Comparison of ENCODE assay signal across 8 cellular contexts in the genomic region with DNA sequence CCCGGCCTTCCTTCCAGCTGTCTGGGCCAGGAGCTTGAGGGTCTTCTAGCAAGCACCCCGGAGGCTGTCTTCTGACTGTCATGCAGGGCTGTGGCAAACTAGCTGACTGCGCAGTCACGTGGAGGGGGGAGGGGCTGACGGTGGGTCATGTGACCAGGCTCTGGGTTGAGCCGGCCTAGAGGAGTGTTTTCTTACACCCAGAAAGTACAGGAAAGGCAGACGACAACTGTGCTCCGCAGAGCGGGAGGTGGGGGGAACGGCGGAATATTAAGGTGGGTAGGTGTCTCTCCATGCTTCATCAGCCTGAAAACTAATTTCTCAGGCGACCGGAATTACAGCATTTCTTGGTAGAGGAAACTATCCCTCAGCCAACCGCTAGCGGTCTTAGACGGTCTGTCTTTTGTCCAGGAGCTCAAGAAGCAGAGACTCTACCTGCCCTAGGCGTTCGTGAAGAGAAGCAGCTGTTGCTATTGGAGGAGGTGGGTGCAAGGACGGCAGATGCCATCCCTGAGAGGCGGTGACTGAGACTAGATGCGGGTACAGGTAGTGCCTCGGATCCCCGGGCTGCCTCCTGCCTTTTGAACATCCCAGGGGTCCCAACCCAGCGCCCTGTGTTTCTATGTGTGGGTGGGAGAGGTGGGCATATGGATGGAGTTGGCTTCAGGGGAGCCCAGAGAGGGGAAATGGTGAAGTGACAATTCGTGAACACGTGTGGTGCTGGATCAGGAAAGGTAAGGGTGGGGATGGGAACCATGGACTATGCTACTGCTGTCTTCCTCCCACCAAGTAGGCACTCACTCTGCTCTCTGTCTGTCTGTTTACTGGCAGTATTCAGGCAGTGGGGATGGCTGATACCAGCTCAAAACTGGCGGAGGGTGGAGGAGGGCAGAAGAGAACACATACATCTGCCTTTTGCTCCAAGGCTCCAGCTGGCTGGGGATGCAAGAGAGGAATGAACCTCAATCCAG. TPM values are rescaled to one million over a fixed set of nuclear protein-coding genes. Genes with fewer than 3 reads are reported as not detected.
DNase-seq lines count a peak whose midpoint lies in the region; ATAC-seq, FAIRE-seq and TF ChIP-seq lines count a peak whose summit lies in the region.

No MANE protein-coding gene starts in this region.

- H3K27ac ChIP-seq in AG04450 (ENCODE audit: low read depth, low read length) = peak overlapping the region; percentile 11
- H3K27ac ChIP-seq in foreskin keratinocyte = peak overlapping the region; percentile 36

- H3K27me3 Mint-ChIP-seq in neural crest cell (ENCODE audit: low read depth) = no peaks in the 10 kb centered on the region
- H3K27me3 Mint-ChIP-seq in stimulated activated naive CD8-positive, alpha-beta T cell treated with anti-CD3 and anti-CD28 coated beads, Interleukin-15, Interleukin-2, amounts not matched to agents 100 ng/mL and 50 ng/mL, for 24 hours = no peaks in the 10 kb centered on the region

- DNase-seq in AG04450 (ENCODE audit: low read depth, low spot score) (no peak), GM19239 (ENCODE audit: insufficient read length, low spot score) (peak; percentile 35), NT2/D1 (ENCODE audit: low read depth, low spot score) (peak; percentile 67), foreskin keratinocyte (peak; percentile 17 to 48), neural crest cell (ENCODE audit: low read depth, low spot score) (peak; percentile 60)
- DNase-seq in activated T-helper 9 cell treated with anti-CD3 and anti-CD28 coated beads, Interleukin-2, amount 50 U/mL, for 16 hours (ENCODE audit: low read depth) = peak; percentile 68

- H3K36me3 Mint-ChIP-seq in neural crest cell (ENCODE audit: low read depth) = peaks cover 23% of the 10 kb centered on the region
- peaks cover 11% of the 10 kb centered on the region for H3K36me3 Mint-ChIP-seq in stimulated activated naive CD8-positive, alpha-beta T cell treated with anti-CD3 and anti-CD28 coated beads, Interleukin-15, Interleukin-2, amounts not matched to agents 100 ng/mL and 50 ng/mL, for 24 hours (ENCODE audit: low read depth)

- no peaks in the 10 kb centered on the region for H3K36me3 ChIP-seq in NT2/D1 (ENCODE audit: insufficient read depth, insufficient read length, low read length)

- peak overlapping the region; percentile 89 for H3K4me3 Mint-ChIP-seq in neural crest cell
- H3K4me3 Mint-ChIP-seq in stimulated activated naive CD8-positive, alpha-beta T cell treated with anti-CD3 and anti-CD28 coated beads, Interleukin-15, Interleukin-2, amounts not matched to agents 100 ng/mL and 50 ng/mL, for 24 hours = peak overlapping the region; percentile 85

- peak; percentile 91 for FAIRE-seq in GM19239 (lab: Jason Lieb, UNC)

- ATAC-seq in HG03457 (IDR thresholded peaks at IDR 0.05; ENCODE audit: unreplicated experiment) (peak; percentile 91), foreskin keratinocyte (peak; percentile 97)

- peaks cover 21% of the 10 kb centered on the region for H3K9me3 Mint-ChIP-seq in neural crest cell
- no peaks in the 10 kb centered on the region for H3K9me3 Mint-ChIP-seq in stimulated activated naive CD8-positive, alpha-beta T cell treated with anti-CD3 and anti-CD28 coated beads, Interleukin-15, Interleukin-2, amounts not matched to agents 100 ng/mL and 50 ng/mL, for 24 hours

- peaks cover 10% of the 10 kb centered on the region for H3K4me1 Mint-ChIP-seq in neural crest cell
- H3K4me1 Mint-ChIP-seq in stimulated activated naive CD8-positive, alpha-beta T cell treated with anti-CD3 and anti-CD28 coated beads, Interleukin-15, Interleukin-2, amounts not matched to agents 100 ng/mL and 50 ng/mL, for 24 hours (ENCODE audit: low read depth) = peaks cover 15% of the 10 kb centered on the region

- CTCF ChIA-PET in AG04450 (lab: Charles Lee) = interaction anchor here (0.6 to 0.7 kb wide), 2 partner anchors 23 to 57 kb away, joined by 3 read pairs; no protein-coding TSS in a partner anchor

- H3K9me3 ChIP-seq in AG04450 (ENCODE audit: control insufficient read depth, insufficient read depth, low read length) = no peaks in the 10 kb centered on the region
- no peaks in the 10 kb centered on the region for H3K9me3 ChIP-seq in NT2/D1 (ENCODE audit: insufficient read depth, low read length)

- H3K4me1 ChIP-seq in NT2/D1 (ENCODE audit: insufficient read depth, insufficient read length) = no peaks in the 10 kb centered on the region
- H3K4me1 ChIP-seq in foreskin keratinocyte = no peaks in the 10 kb centered on the region

- peak overlapping the region; percentile 70 for H3K9ac ChIP-seq in NT2/D1 (ENCODE audit: insufficient read length, low read depth)

- peak overlapping the region; percentile 70 for H3K4me3 ChIP-seq in AG04450 (ENCODE audit: low read depth, low read length)
- H3K4me3 ChIP-seq in NT2/D1 (ENCODE audit: insufficient read length, low read depth) = peak overlapping the region; percentile 58

- POLR2A ChIA-PET in AG04450 (lab: Yijun Ruan, JAX) = interaction anchor here (0.6 to 1.0 kb wide), 2 partner anchors 12 to 61 kb away, joined by 3 to 4 read pairs; a partner anchor contains a TSS

- peak overlapping the region; percentile 96 for H3K27ac Mint-ChIP-seq in neural crest cell (ENCODE audit: unreplicated experiment)
- peak overlapping the region; percentile 62 for H3K27ac Mint-ChIP-seq in stimulated activated naive CD8-positive, alpha-beta T cell treated with anti-CD3 and anti-CD28 coated beads, Interleukin-15, Interleukin-2, amounts not matched to agents 100 ng/mL and 50 ng/mL, for 24 hours

- TF ChIP-seq CTCF in AG04450 (IDR thresholded peaks at IDR 0.05; ENCODE audit: low read depth, low read length) (peak; percentile 34), foreskin keratinocyte (conservative IDR thresholded peaks at IDR 0.05) (peak; percentile 25), neural crest cell (conservative IDR thresholded peaks at IDR 0.05) (peak; percentile 41)

- H3K27me3 ChIP-seq in AG04450 (ENCODE audit: control insufficient read depth, insufficient read depth, low read length) (no peaks in the 10 kb centered on the region), NT2/D1 (ENCODE audit: insufficient read depth, insufficient read length) (no peaks in the 10 kb centered on the region), foreskin keratinocyte (no peaks in the 10 kb centered on the region)

RNA-seq across cellular contexts. Expression of a gene that starts 8.8 kb away (rescaled TPM):
- polyA plus RNA-seq in AG04450 (2011; rRNA removed) (2.2 and 2.7 TPM in 2 replicates), foreskin keratinocyte (0.10 and 0.12 TPM in 2 replicates)
- polyA minus RNA-seq in AG04450 (2011; rRNA and poly(A)+ RNA removed) = 3.7 and 5.0 TPM in 2 replicates
- total RNA-seq in foreskin keratinocyte (0.46 and 0.51 TPM in 2 replicates), neural crest cell (4.9 and 5.6 TPM in 2 replicates)

RNA-seq across cellular contexts. Expression of a gene that starts 52.2 kb away (rescaled TPM):
- 12.0 and 15.7 TPM in 2 replicates for polyA plus RNA-seq in AG04450 (2011; rRNA removed)
- polyA minus RNA-seq in AG04450 (2011; rRNA and poly(A)+ RNA removed) = 15.4 and 17.2 TPM in 2 replicates
- total RNA-seq in foreskin keratinocyte = 9.1 and 9.9 TPM in 2 replicates
- 2.4 and 2.9 TPM in 2 replicates for polyA plus RNA-seq in foreskin keratinocyte
- total RNA-seq in neural crest cell = 20.3 and 20.9 TPM in 2 replicates
